8 cellular contexts compared by ENCODE assay signal in the genomic region with DNA sequence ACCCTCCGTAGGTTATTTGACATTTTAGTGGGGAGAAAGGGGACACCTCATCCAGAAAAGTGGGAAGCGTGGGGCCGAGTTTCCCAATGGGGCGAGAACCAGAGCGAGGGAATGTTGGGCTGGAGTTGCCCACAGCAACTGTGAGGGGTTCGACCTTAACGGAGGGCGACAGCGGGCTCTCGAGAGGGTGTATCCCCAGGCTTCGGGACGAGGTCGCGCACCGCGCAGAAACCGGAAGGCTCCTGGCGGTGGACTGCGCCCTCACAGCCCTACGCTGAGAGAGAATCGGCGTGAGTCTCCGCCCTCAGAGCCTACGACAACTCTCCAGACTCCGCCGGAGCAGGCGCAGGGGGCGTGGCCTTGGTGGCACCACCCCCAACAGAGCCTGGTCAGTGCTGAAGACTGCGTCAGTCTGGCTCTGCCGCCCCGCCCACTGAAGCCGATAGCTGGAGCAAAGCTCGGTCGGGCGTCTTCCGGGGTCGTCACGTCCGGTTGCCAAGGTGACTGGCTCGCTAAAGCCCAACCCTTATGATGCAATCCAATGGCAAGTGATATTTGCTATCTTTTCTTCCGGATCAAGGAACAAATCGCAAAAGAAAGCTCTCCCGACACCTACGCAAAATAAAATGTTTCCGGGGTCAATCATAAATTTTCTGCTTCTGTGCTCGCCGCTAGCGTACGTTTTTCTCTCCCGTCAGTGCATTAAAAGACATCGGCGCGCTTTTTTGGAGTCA. TPM values are rescaled to one million over a fixed set of nuclear protein-coding genes. Genes with fewer than 3 reads are reported as not detected.
DNase-seq lines count a peak whose midpoint lies in the region; ATAC-seq and TF ChIP-seq lines count a peak whose summit lies in the region.

A gene with protein sequence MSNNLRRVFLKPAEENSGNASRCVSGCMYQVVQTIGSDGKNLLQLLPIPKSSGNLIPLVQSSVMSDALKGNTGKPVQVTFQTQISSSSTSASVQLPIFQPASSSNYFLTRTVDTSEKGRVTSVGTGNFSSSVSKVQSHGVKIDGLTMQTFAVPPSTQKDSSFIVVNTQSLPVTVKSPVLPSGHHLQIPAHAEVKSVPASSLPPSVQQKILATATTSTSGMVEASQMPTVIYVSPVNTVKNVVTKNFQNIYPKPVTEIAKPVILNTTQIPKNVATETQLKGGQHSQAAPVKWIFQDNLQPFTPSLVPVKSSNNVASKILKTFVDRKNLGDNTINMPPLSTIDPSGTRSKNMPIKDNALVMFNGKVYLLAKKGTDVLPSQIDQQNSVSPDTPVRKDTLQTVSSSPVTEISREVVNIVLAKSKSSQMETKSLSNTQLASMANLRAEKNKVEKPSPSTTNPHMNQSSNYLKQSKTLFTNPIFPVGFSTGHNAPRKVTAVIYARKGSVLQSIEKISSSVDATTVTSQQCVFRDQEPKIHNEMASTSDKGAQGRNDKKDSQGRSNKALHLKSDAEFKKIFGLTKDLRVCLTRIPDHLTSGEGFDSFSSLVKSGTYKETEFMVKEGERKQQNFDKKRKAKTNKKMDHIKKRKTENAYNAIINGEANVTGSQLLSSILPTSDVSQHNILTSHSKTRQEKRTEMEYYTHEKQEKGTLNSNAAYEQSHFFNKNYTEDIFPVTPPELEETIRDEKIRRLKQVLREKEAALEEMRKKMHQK (minus strand): TSS at position 257 of the 734 bp plus-strand sequence. CDS start 234 bp downstream, at position 23.

- H3K9me3 ChIP-seq in Peyer's patch (peaks cover 0 to 24% (median 13%) of the 10 kb centered on the region in 4 donors), esophagus squamous epithelium (peaks cover 0 to 22% (median 21%) of the 10 kb centered on the region in 3 donors)

- H3K36me3 ChIP-seq in Peyer's patch (no peaks in the 10 kb centered on the region), esophagus squamous epithelium (peaks cover 0 to 7% (median 0%) of the 10 kb centered on the region in 3 donors)

- H3K27ac Mint-ChIP-seq in activated T-cell treated with anti-CD3 and anti-CD28 coated beads, Interleukin-2, amount 50 U/mL, for 72 hours, result peak within 1 kb of the TSS; percentile 97

- peaks cover 6% of the 10 kb centered on the region for H3K27me3 Mint-ChIP-seq in activated T-cell treated with anti-CD3 and anti-CD28 coated beads, Interleukin-2, amount 50 U/mL, for 72 hours (ENCODE audit: low read depth)

- in situ Hi-C loops in KBM-7 (cut with MboI; ENCODE audit: low pct_unique_long_range_greater_than_20kb, low sequenced_read_pairs), result no loop called here

- H3K4me3 Mint-ChIP-seq in activated T-cell treated with anti-CD3 and anti-CD28 coated beads, Interleukin-2, amount 50 U/mL, for 72 hours, result peak within 1 kb of the TSS; percentile 96 to 98

- peaks cover 14 to 20% of the 10 kb centered on the region in 2 donors for H3K9me3 Mint-ChIP-seq in activated T-cell treated with anti-CD3 and anti-CD28 coated beads, Interleukin-2, amount 50 U/mL, for 72 hours

- peak; percentile 93 for ATAC-seq in GM21717 (IDR thresholded peaks at IDR 0.05; ENCODE audit: unreplicated experiment)
- ATAC-seq in activated T-cell treated with anti-CD3 and anti-CD28 coated beads, Interleukin-2, amount 50 U/mL, for 72 hours (replicated peaks in 1 of 2), result peak; percentile 98

- DNase-seq in DMS79 (lab: John Stamatoyannopoulos, UW), result peak; percentile 95
- peak; percentile 99 for DNase-seq in KBM-7
- peak; percentile 99 to 100 (median 100) for DNase-seq in Peyer's patch
- DNase-seq in activated T-cell treated with anti-CD3 and anti-CD28 coated beads, Interleukin-2, amount 50 U/mL, for 72 hours, result peak; percentile 100
- DNase-seq in esophagus squamous epithelium (lab: John Stamatoyannopoulos, UW), result peak; percentile 98
- DNase-seq in myocyte (ENCODE audit: low read depth), result peak; percentile 99
- peak; percentile 99 to 100 for DNase-seq in stimulated activated CD8-positive, alpha-beta memory T cell treated with anti-CD3 and anti-CD28 coated beads, Interleukin-7, amount 100 ng/mL, for 48 hours (ENCODE audit: extremely low read depth in 1 of 2, low read depth in 1 of 2)

- peak; percentile 89 to 93 for TF ChIP-seq POLR2A in Peyer's patch (IDR thresholded peaks at IDR 0.05)
- peak in 2 of 4 donors; percentile 90 to 92 for TF ChIP-seq POLR2A in esophagus squamous epithelium (IDR thresholded peaks at IDR 0.05)

- TF ChIP-seq CTCF in Peyer's patch (IDR thresholded peaks at IDR 0.05), result peak in 5 of 6 experiments; percentile 39 to 73 (median 62)
- peak; percentile 11 to 69 (median 47) for TF ChIP-seq CTCF in esophagus squamous epithelium (IDR thresholded peaks at IDR 0.05)

- WGBS in esophagus squamous epithelium, 2 donors, result 6 to 7% methylated on average over 24 to 25 of the region's 53 CpGs

- peaks cover 34 to 61% of the 10 kb centered on the region in 2 donors for H3K36me3 Mint-ChIP-seq in activated T-cell treated with anti-CD3 and anti-CD28 coated beads, Interleukin-2, amount 50 U/mL, for 72 hours (ENCODE audit: insufficient read depth in 2 of 2)

- H3K4me1 ChIP-seq in Peyer's patch, result peaks cover 0 to 4% (median 0%) of the 10 kb centered on the region in 4 donors
- peaks cover 0 to 25% (median 0%) of the 10 kb centered on the region in 3 donors for H3K4me1 ChIP-seq in esophagus squamous epithelium

- peaks cover 49% of the 10 kb centered on the region for H3K4me1 Mint-ChIP-seq in activated T-cell treated with anti-CD3 and anti-CD28 coated beads, Interleukin-2, amount 50 U/mL, for 72 hours (ENCODE audit: low read depth)

- intact Hi-C loops in esophagus squamous epithelium (cut with DNase I), result no loop called here

- H3K27ac ChIP-seq in Peyer's patch, result peak within 1 kb of the TSS; percentile 91 to 99 (median 94)
- H3K27ac ChIP-seq in esophagus squamous epithelium, result peak within 1 kb of the TSS; percentile 88 to 98 (median 94)

- H3K4me3 ChIP-seq in Peyer's patch, result peak within 1 kb of the TSS; percentile 65 to 78 (median 70)
- H3K4me3 ChIP-seq in esophagus squamous epithelium, result peak within 1 kb of the TSS; percentile 47 to 84 (median 66)

- H3K27me3 ChIP-seq in Peyer's patch (no peaks in the 10 kb centered on the region), esophagus squamous epithelium (peaks cover 0 to 35% (median 0%) of the 10 kb centered on the region in 4 donors)

RNA-seq across cellular contexts. Expression of the gene that starts here (rescaled TPM):
- total RNA-seq in Peyer's patch (10 to 100 TPM in 1 of 4 donors, 1 to 10 TPM in 3; 6.0 to 10.7 (median 7.5) TPM), esophagus squamous epithelium (1 to 10 TPM; 5.1 to 9.5 (median 5.6) TPM), myocyte (26.3 and 31.5 TPM in 2 replicates)
- total RNA-seq in activated T-cell treated with anti-CD3 and anti-CD28 coated beads, Interleukin-2, amount 50 U/mL, for 72 hours, result 10 to 100 TPM; 28.5 to 30.0 TPM
- 12.3 TPM for polyA plus RNA-seq in myocyte (2012)

Comparison
In these comparisons a context has a peak if more than half of its experiments do, and no peak if none do; other contexts are left out.
1. Peak in every context shown above with its lines: DNase-seq, ATAC-seq, H3K4me3 ChIP-seq and H3K27ac ChIP-seq.